In the genomic region with DNA sequence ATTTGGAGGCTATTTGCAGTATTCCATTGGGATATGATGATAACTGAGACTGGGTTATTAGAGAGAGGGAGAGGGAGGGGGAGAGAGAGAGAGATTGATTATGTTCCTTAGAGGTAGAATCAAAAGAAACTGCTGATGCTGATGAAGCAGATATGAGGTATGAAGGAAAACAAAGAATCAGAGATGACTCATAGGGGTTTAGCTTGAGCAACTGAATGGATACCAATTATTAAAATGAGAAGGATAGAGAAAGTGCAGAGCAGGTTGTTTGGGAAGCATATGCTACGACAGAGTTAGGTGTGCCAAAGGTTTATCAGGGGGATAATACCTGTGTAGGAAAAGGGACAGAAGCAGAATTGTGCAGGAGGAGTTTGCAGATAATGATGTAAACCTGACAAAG, we compare ENCODE assay signal across 1 cellular context.
TF ChIP-seq lines count a peak whose summit lies in the region.

No MANE protein-coding gene starts in this region.

TF ChIP-seq in IMR-90, 13 proteins besides CTCF, POLR2A, EP300 and RAD21:
- TF ChIP-seq FOS (IDR thresholded peaks at IDR 0.05; ENCODE audit: low read depth, low read length): peak; percentile 78
- peak; percentile 76 for TF ChIP-seq MAFK (IDR thresholded peaks at IDR 0.05; ENCODE audit: low read depth, low read length)
- TF ChIP-seq CEBPB (IDR thresholded peaks at IDR 0.05; ENCODE audit: low read depth, low read length): peak; percentile 75
- no peak for TF ChIP-seq MXI1 (IDR thresholded peaks at IDR 0.05; ENCODE audit: borderline replicate concordance, low read depth, low read length)
